In genomic region chr11:1908579-1908978, GRCh38 we compare ENCODE assay signal across 21 cellular contexts. TPM values are rescaled to one million over a fixed set of nuclear protein-coding genes. Genes with fewer than 3 reads are reported as not detected.
DNase-seq lines count a peak whose midpoint lies in the region; ATAC-seq, FAIRE-seq and TF ChIP-seq lines count a peak whose summit lies in the region.
"Had no signal": no experiment of that assay in that cellular context is flagged by ENCODE, and none has a peak within 500 bp of the region (broad histone marks: within the 10 kb centered on the region; RNA-seq: fewer than 3 reads in every experiment).

No MANE protein-coding gene starts in this region.

- TF ChIP-seq CTCF in astrocyte (IDR thresholded peaks at IDR 0.05; ENCODE audit: insufficient read depth, low read depth, low read length) (no peak), tibial artery (IDR thresholded peaks at IDR 0.05) (no peak)

- H3K4me1 Mint-ChIP-seq in astrocyte (ENCODE audit: low read depth, unreplicated experiment): peaks cover 5% of the 10 kb centered on the region
- H3K4me1 Mint-ChIP-seq in activated T-cell treated with anti-CD3 and anti-CD28 coated beads, Interleukin-2, amount 50 U/mL, for 4 hours (ENCODE audit: low read depth): no peaks in the 10 kb centered on the region
- H3K4me1 Mint-ChIP-seq: stimulated activated memory B cell treated with anti-CD40 and anti-IgM and Interleukin-4, amounts not matched to agents 10 μg/mL and 1 μg/mL and 100 μg/mL, for 72 hours had no signal

- no peaks in the 10 kb centered on the region for H3K9me3 Mint-ChIP-seq in astrocyte (ENCODE audit: unreplicated experiment)
- H3K9me3 Mint-ChIP-seq in activated T-cell treated with anti-CD3 and anti-CD28 coated beads, Interleukin-2, amount 50 U/mL, for 4 hours: no peaks in the 10 kb centered on the region
- H3K9me3 Mint-ChIP-seq: activated naive CD4-positive, alpha-beta T cell treated with anti-CD3 and anti-CD28 coated beads, Interleukin-2, amount 50 U/mL, for 72 hours; CD14-positive monocyte; endodermal cell; stimulated activated memory B cell treated with anti-CD40 and anti-IgM and Interleukin-4, amounts not matched to agents 10 μg/mL and 1 μg/mL and 100 μg/mL, for 72 hours had no signal

- FAIRE-seq in astrocyte (lab: Jason Lieb, UNC): no peak
- FAIRE-seq: GM18507 had no signal

- H2AFZ ChIP-seq in astrocyte (ENCODE audit: low read depth, low read length) (peak overlapping the region; percentile 41), Karpas-422 (ENCODE audit: low read length) (no peak overlapping the region)

- peak overlapping the region; percentile 10 for H3K4me3 ChIP-seq in astrocyte (ENCODE audit: insufficient read depth, low read depth, low read length)
- H3K4me3 ChIP-seq in muscle layer of colon (ENCODE audit: low read depth in 1 of 2, low read length in 2 of 2): no peak overlapping the region
- H3K4me3 ChIP-seq in tibial artery: peak overlapping the region in 1 of 2 donors; percentile 20
- H3K4me3 ChIP-seq in Karpas-422 (ENCODE audit: low read length): no peak overlapping the region
- H3K4me3 ChIP-seq: upper lobe of right lung had no signal

- no peak overlapping the region for H3K4me3 Mint-ChIP-seq in astrocyte (ENCODE audit: unreplicated experiment)
- H3K4me3 Mint-ChIP-seq in activated T-cell treated with anti-CD3 and anti-CD28 coated beads, Interleukin-2, amount 50 U/mL, for 4 hours: no peak overlapping the region
- H3K4me3 Mint-ChIP-seq: CD14-positive monocyte; endodermal cell; stimulated activated memory B cell treated with anti-CD40 and anti-IgM and Interleukin-4, amounts not matched to agents 10 μg/mL and 1 μg/mL and 100 μg/mL, for 72 hours had no signal

- H3K27me3 ChIP-seq in astrocyte (ENCODE audit: insufficient read depth, low read length) (peaks cover 14% of the 10 kb centered on the region), muscle layer of colon (ENCODE audit: control insufficient read depth in 1 of 2, insufficient read depth in 2 of 2, low read length in 2 of 2) (no peaks in the 10 kb centered on the region), tibial artery (peaks cover 0 to 3% of the 10 kb centered on the region in 2 donors), Karpas-422 (ENCODE audit: low read length) (no peaks in the 10 kb centered on the region)
- H3K27me3 ChIP-seq: upper lobe of right lung had no signal

- H3K79me2 ChIP-seq in astrocyte (ENCODE audit: insufficient read depth, low read length) (no peaks in the 10 kb centered on the region), Karpas-422 (ENCODE audit: low read length) (no peaks in the 10 kb centered on the region)

- no peaks in the 10 kb centered on the region for H3K36me3 Mint-ChIP-seq in astrocyte (ENCODE audit: low read depth, unreplicated experiment)
- H3K36me3 Mint-ChIP-seq in activated T-cell treated with anti-CD3 and anti-CD28 coated beads, Interleukin-2, amount 50 U/mL, for 4 hours (ENCODE audit: insufficient read depth): no peaks in the 10 kb centered on the region
- H3K36me3 Mint-ChIP-seq: activated naive CD4-positive, alpha-beta T cell treated with anti-CD3 and anti-CD28 coated beads, Interleukin-2, amount 50 U/mL, for 72 hours; stimulated activated memory B cell treated with anti-CD40 and anti-IgM and Interleukin-4, amounts not matched to agents 10 μg/mL and 1 μg/mL and 100 μg/mL, for 72 hours had no signal

- H3K4me1 ChIP-seq in astrocyte (ENCODE audit: insufficient read depth, low read length) (no peaks in the 10 kb centered on the region), muscle layer of colon (ENCODE audit: insufficient read depth, low read length) (peaks cover 7% of the 10 kb centered on the region), tibial artery (peaks cover 0 to 19% (median 9%) of the 10 kb centered on the region in 4 donors), Karpas-422 (ENCODE audit: low read length) (no peaks in the 10 kb centered on the region)
- H3K4me1 ChIP-seq: upper lobe of right lung had no signal

- in situ Hi-C loops in KBM-7 (cut with MboI; ENCODE audit: low pct_unique_long_range_greater_than_20kb, low sequenced_read_pairs): no loop called here

- H3K27ac ChIP-seq in astrocyte (ENCODE audit: low read depth, low read length): no peak overlapping the region
- peak overlapping the region; percentile 34 for H3K27ac ChIP-seq in muscle layer of colon (ENCODE audit: low read depth, low read length)
- peak overlapping the region; percentile 37 to 44 for H3K27ac ChIP-seq in tibial artery
- H3K27ac ChIP-seq in Karpas-422 (ENCODE audit: low read length): no peak overlapping the region
- H3K27ac ChIP-seq: upper lobe of right lung had no signal

- no peak overlapping the region for H3K27ac Mint-ChIP-seq in astrocyte (ENCODE audit: unreplicated experiment)
- H3K27ac Mint-ChIP-seq: activated naive CD4-positive, alpha-beta T cell treated with anti-CD3 and anti-CD28 coated beads, Interleukin-2, amount 50 U/mL, for 72 hours; endodermal cell; stimulated activated memory B cell treated with anti-CD40 and anti-IgM and Interleukin-4, amounts not matched to agents 10 μg/mL and 1 μg/mL and 100 μg/mL, for 72 hours had no signal

- DNase-seq in astrocyte (ENCODE audit: low read depth) (no peak), glomerular endothelial cell (ENCODE audit: extremely low read depth, low read depth, low spot score) (peak; percentile 90), tibial artery (no peak), NCI-H226 (no peak), Karpas-422 (no peak), KBM-7 (no peak)
- DNase-seq in activated T-cell treated with anti-CD3 and anti-CD28 coated beads, Interleukin-2, amount 50 U/mL, for 4 hours: no peak
- DNase-seq: caudate nucleus, DMS53, islet precursor cell, NCI-H1105, NCI-H82, nucleus accumbens, upper lobe of right lung had no signal

- intact Hi-C loops in tibial artery (cut with DNase I; ENCODE audit: low total_unique reads): no loop called here

- no peak for ATAC-seq in activated T-cell treated with anti-CD3 and anti-CD28 coated beads, Interleukin-2, amount 50 U/mL, for 4 hours
- ATAC-seq: activated naive CD4-positive, alpha-beta T cell treated with anti-CD3 and anti-CD28 coated beads, Interleukin-2, amount 50 U/mL, for 72 hours; stimulated activated memory B cell treated with anti-CD40 and anti-IgM and Interleukin-4, amounts not matched to agents 10 μg/mL and 1 μg/mL and 100 μg/mL, for 72 hours; upper lobe of right lung had no signal

- H3K9me2 ChIP-seq in Karpas-422 (replicated peaks; ENCODE audit: insufficient read depth, low read length): no peaks in the 10 kb centered on the region

- H3K36me3 ChIP-seq in astrocyte (ENCODE audit: insufficient read depth, low read length) (no peaks in the 10 kb centered on the region), muscle layer of colon (ENCODE audit: insufficient read depth, low read length) (no peaks in the 10 kb centered on the region), tibial artery (no peaks in the 10 kb centered on the region), Karpas-422 (ENCODE audit: insufficient read depth, low read length) (no peaks in the 10 kb centered on the region)
- H3K36me3 ChIP-seq: upper lobe of right lung had no signal

- peaks cover 16% of the 10 kb centered on the region for H3K27me3 Mint-ChIP-seq in astrocyte (ENCODE audit: low read depth, unreplicated experiment)
- H3K27me3 Mint-ChIP-seq in activated T-cell treated with anti-CD3 and anti-CD28 coated beads, Interleukin-2, amount 50 U/mL, for 4 hours (ENCODE audit: low read depth): peaks cover 7% of the 10 kb centered on the region

- no peaks in the 10 kb centered on the region for H4K20me1 ChIP-seq in astrocyte (ENCODE audit: insufficient read depth, low read length)
- no peaks in the 10 kb centered on the region for H4K20me1 ChIP-seq in Karpas-422 (ENCODE audit: insufficient read depth, low read depth, low read length)

- no peak overlapping the region for H3K4me2 ChIP-seq in astrocyte (ENCODE audit: low read length)
- H3K4me2 ChIP-seq in Karpas-422 (ENCODE audit: low read depth, low read length, poor library complexity, severe bottlenecking): no peak overlapping the region

- H3K9ac ChIP-seq in astrocyte (ENCODE audit: low read length) (no peak overlapping the region), muscle layer of colon (ENCODE audit: low read length) (no peak overlapping the region), Karpas-422 (ENCODE audit: low read length) (no peak overlapping the region)

- H3K9me3 ChIP-seq in astrocyte (ENCODE audit: insufficient read depth, low read depth, low read length) (no peaks in the 10 kb centered on the region), muscle layer of colon (ENCODE audit: low read length) (no peaks in the 10 kb centered on the region), tibial artery (no peaks in the 10 kb centered on the region), Karpas-422 (ENCODE audit: low read length) (no peaks in the 10 kb centered on the region)
- H3K9me3 ChIP-seq: upper lobe of right lung had no signal

RNA-seq across cellular contexts. Expression of gene TNNT3, which starts 10.9 kb away (rescaled TPM):
- not detected in 2 replicates for total RNA-seq in astrocyte
- not detected in 2 replicates for total RNA-seq in glomerular endothelial cell
- total RNA-seq in activated T-cell treated with anti-CD3 and anti-CD28 coated beads, Interleukin-2, amount 50 U/mL, for 4 hours: not detected
- 0.25 TPM in 1 of 2 replicates, not detected in the other for total RNA-seq in Karpas-422 (2014; rRNA removed; shearing (Covaris generic); ENCODE audit: low replicate concordance)
- total RNA-seq: endodermal cell had no signal

RNA-seq across cellular contexts. Expression of gene PRR33, which starts 16.9 kb away (rescaled TPM):
- total RNA-seq in astrocyte: not detected in 2 replicates
- not detected in 2 replicates for total RNA-seq in glomerular endothelial cell
- under 1 TPM in 2 of 3 donors, not detected in 1; 0.08 to 0.20 TPM for total RNA-seq in activated T-cell treated with anti-CD3 and anti-CD28 coated beads, Interleukin-2, amount 50 U/mL, for 4 hours
- not detected in 2 replicates for total RNA-seq in Karpas-422 (2014; rRNA removed; shearing (Covaris generic); ENCODE audit: low replicate concordance)
- total RNA-seq: endodermal cell, mononuclear cell, upper lobe of right lung had no signal

RNA-seq across cellular contexts. Expression of gene MRPL23, which starts 38.6 kb away (rescaled TPM):
- total RNA-seq in astrocyte: 22.2 and 26.9 TPM in 2 replicates
- total RNA-seq in glomerular endothelial cell: 105 and 166 TPM in 2 replicates
- total RNA-seq in activated T-cell treated with anti-CD3 and anti-CD28 coated beads, Interleukin-2, amount 50 U/mL, for 4 hours: 100 to 1,000 TPM; 100 to 220 (median 201) TPM
- 76.2 and 192 TPM in 2 replicates for total RNA-seq in Karpas-422 (2014; rRNA removed; shearing (Covaris generic); ENCODE audit: low replicate concordance)

RNA-seq across cellular contexts. Expression of gene LSP1, which starts 55.7 kb away (rescaled TPM):
- 1.3 and 1.9 TPM in 2 replicates for total RNA-seq in astrocyte
- 1.1 TPM in 1 of 2 replicates, not detected in the other for total RNA-seq in glomerular endothelial cell
- 10 to 100 TPM; 34.6 to 71.7 (median 60.6) TPM for total RNA-seq in activated T-cell treated with anti-CD3 and anti-CD28 coated beads, Interleukin-2, amount 50 U/mL, for 4 hours
- 46.9 and 115 TPM in 2 replicates for total RNA-seq in Karpas-422 (2014; rRNA removed; shearing (Covaris generic); ENCODE audit: low replicate concordance)
- total RNA-seq: endodermal cell had no signal

Comparison
In these comparisons a context has a peak if more than half of its experiments do, and no peak if none do; other contexts are left out.
1. H3K27ac ChIP-seq: peak in muscle layer of colon (single experiment) and tibial artery (2 of 2); none in astrocyte (single experiment) and Karpas-422 (single experiment).